In genomic region chr9:129559506-129559881, GRCh38 we compare ENCODE assay signal across 28 cellular contexts.
DNase-seq lines count a peak whose midpoint lies in the region; ATAC-seq and TF ChIP-seq lines count a peak whose summit lies in the region.
"Had no signal": no experiment of that assay in that cellular context is flagged by ENCODE, and none has a peak within 500 bp of the region (broad histone marks: within the 10 kb centered on the region; RNA-seq: fewer than 3 reads in every experiment).

No MANE protein-coding gene starts in this region.

- H3K9ac ChIP-seq in duodenal mucosa (ENCODE audit: low read depth in 1 of 2, low read length in 2 of 2) (no peak overlapping the region), liver (ENCODE audit: low read depth in 1 of 2, low read length in 2 of 2) (peak overlapping the region in 1 of 2 donors; percentile 37)

- intact Hi-C loops in Right ventricle myocardium inferior (cut with DNase I) (no loop called here), left ventricle myocardium superior (cut with micrococcal nuclease) (no loop called here)

- 95% methylated on average over 4 of the region's 4 CpGs for WGBS in liver
- 88 to 96% methylated on average over 2 to 4 of the region's 4 CpGs for WGBS in upper lobe of left lung, 2 donors

- no peak for TF ChIP-seq EP300 in upper lobe of left lung (IDR thresholded peaks at IDR 0.05)

- H3K4me1 ChIP-seq in duodenal mucosa (ENCODE audit: control insufficient read depth in 1 of 2, insufficient read depth in 2 of 2, low read length in 2 of 2): no peaks in the 10 kb centered on the region
- H3K4me1 ChIP-seq in liver (ENCODE audit: control insufficient read depth in 4 of 4, insufficient read depth in 4 of 4, low read length in 3 of 4): peaks cover 26 to 58% (median 43%) of the 10 kb centered on the region in 4 donors
- H3K4me1 ChIP-seq in upper lobe of left lung: peaks cover 0 to 12% (median 2%) of the 10 kb centered on the region in 4 donors
- H3K4me1 ChIP-seq: gastrocnemius medialis, prostate gland had no signal

- H3K36me3 ChIP-seq in duodenal mucosa (ENCODE audit: control insufficient read depth in 1 of 2, insufficient read depth in 2 of 2, low read length in 2 of 2) (no peaks in the 10 kb centered on the region), liver (ENCODE audit: control insufficient read depth in 4 of 4, insufficient read depth in 3 of 4, low read depth in 1 of 4, low read length in 3 of 4) (no peaks in the 10 kb centered on the region), upper lobe of left lung (no peaks in the 10 kb centered on the region)
- H3K36me3 ChIP-seq: gastrocnemius medialis, lower lobe of right lung, neutrophil, prostate gland, SJSA1, vagina had no signal

- H3K27me3 ChIP-seq in duodenal mucosa (ENCODE audit: control insufficient read depth in 1 of 2, insufficient read depth in 2 of 2, low read length in 2 of 2) (no peaks in the 10 kb centered on the region), liver (ENCODE audit: control insufficient read depth in 4 of 4, insufficient read depth in 4 of 4, low read length in 3 of 4) (no peaks in the 10 kb centered on the region), upper lobe of left lung (no peaks in the 10 kb centered on the region)
- H3K27me3 ChIP-seq: gastrocnemius medialis, neutrophil, SJSA1, testis, vagina had no signal

- no peak overlapping the region for H3K4me3 ChIP-seq in duodenal mucosa (ENCODE audit: low read depth in 1 of 2, low read length in 2 of 2)
- no peak overlapping the region for H3K4me3 ChIP-seq in liver (ENCODE audit: low read depth in 1 of 3, low read length in 3 of 3)
- no peak overlapping the region for H3K4me3 ChIP-seq in coronary artery
- no peak overlapping the region for H3K4me3 ChIP-seq in upper lobe of left lung
- H3K4me3 ChIP-seq: gastrocnemius medialis, lower lobe of right lung, prostate gland, SJSA1, testis, vagina had no signal

- H3K27ac ChIP-seq in duodenal mucosa (ENCODE audit: low read depth, low read length) (peak overlapping the region; percentile 21), liver (ENCODE audit: low read depth in 1 of 2, low read length in 2 of 2) (peak overlapping the region; percentile 77 to 95), coronary artery (no peak overlapping the region), upper lobe of left lung (no peak overlapping the region)
- H3K27ac ChIP-seq: 22Rv1, gastrocnemius medialis, lower lobe of right lung, neutrophil, prostate gland, SJSA1, testis, vagina had no signal

- TF ChIP-seq CTCF in liver (IDR thresholded peaks at IDR 0.05; ENCODE audit: low read depth, low read length, missing input control): no peak
- TF ChIP-seq CTCF in coronary artery (IDR thresholded peaks at IDR 0.05): no peak
- TF ChIP-seq CTCF in upper lobe of left lung (IDR thresholded peaks at IDR 0.05): no peak

- H3K9me3 ChIP-seq in duodenal mucosa (ENCODE audit: control insufficient read depth in 1 of 2, low read length in 2 of 2) (no peaks in the 10 kb centered on the region), liver (ENCODE audit: control insufficient read depth in 4 of 4, low read length in 3 of 4) (no peaks in the 10 kb centered on the region), upper lobe of left lung (no peaks in the 10 kb centered on the region)
- H3K9me3 ChIP-seq: gastrocnemius medialis, lower lobe of right lung, neutrophil, prostate gland, SJSA1, testis, vagina had no signal

- DNase-seq in Right ventricle myocardium inferior (ENCODE audit: missing footprints): peak; percentile 54
- no peak for DNase-seq in left ventricle myocardium superior
- DNase-seq in retina: peak; percentile 51
- DNase-seq in coronary artery (ENCODE audit: low spot score): no peak
- no peak for DNase-seq in upper lobe of left lung
- DNase-seq: activated CD4-positive, alpha-beta T cell treated with anti-CD3 and anti-CD28 coated beads, Interleukin-2, amount 50 U/mL, for 48 hours; activated CD8-positive, alpha-beta memory T cell treated with anti-CD3 and anti-CD28 coated beads, Interleukin-2, amount 50 U/mL, for 48 hours; caudate nucleus; CD4-positive, alpha-beta T cell; dermis blood vessel endothelial cell; gastrocnemius medialis; hippocampal formation; lower lobe of right lung; NCI-H1092 treated with DMSO at 0.1 percent for 48 hours; NCI-H187; NCI-H69; stimulated activated naive CD4-positive, alpha-beta T cell treated with Interleukin-2 at 50 U/mL for 16 hours; T-cell; testis had no signal

- TF ChIP-seq POLR2A in upper lobe of left lung (IDR thresholded peaks at IDR 0.05): no peak

- TF ChIP-seq RAD21 in liver (IDR thresholded peaks at IDR 0.05): no peak

- ATAC-seq in Right ventricle myocardium inferior (no peak), left ventricle myocardium superior (no peak), HG03342 (IDR thresholded peaks at IDR 0.05; ENCODE audit: unreplicated experiment) (no peak), upper lobe of left lung (ENCODE audit: low FRiP score in 2 of 2) (no peak)
- ATAC-seq: activated CD4-positive, CD25-positive, alpha-beta regulatory T cell treated with anti-CD3 and anti-CD28 coated beads, Interleukin-2, amount 50 U/mL, for 24 hours; gastrocnemius medialis; lower lobe of right lung; T-cell had no signal

TF ChIP-seq in liver, 16 proteins besides CTCF, POLR2A, EP300 and RAD21:
- TF ChIP-seq SP1 (IDR thresholded peaks at IDR 0.05) (no peak), ATF3 (IDR thresholded peaks at IDR 0.05) (no peak), MAX (IDR thresholded peaks at IDR 0.05) (no peak), RXRA (IDR thresholded peaks at IDR 0.05) (no peak), YY1 (IDR thresholded peaks at IDR 0.05) (no peak), REST (IDR thresholded peaks at IDR 0.05) (no peak), ZBTB33 (IDR thresholded peaks at IDR 0.05) (no peak), GABPA (IDR thresholded peaks at IDR 0.05 in 1 of 2, conservative IDR thresholded peaks at IDR 0.05 in 1 of 2) (no peak), HNF4A (conservative IDR thresholded peaks at IDR 0.05) (no peak)

Comparison
In these comparisons a context has a peak if more than half of its experiments do, and no peak if none do; other contexts are left out.
1. DNase-seq: peak in Right ventricle myocardium inferior (single experiment) and retina (single experiment); none in left ventricle myocardium superior (single experiment), coronary artery (single experiment) and upper lobe of left lung (0 of 2).
2. H3K27ac ChIP-seq: peak in duodenal mucosa (single experiment) and liver (2 of 2); none in coronary artery (0 of 2) and upper lobe of left lung (0 of 4).